ENCODE assay signal across 23 cellular contexts in the genomic region with DNA sequence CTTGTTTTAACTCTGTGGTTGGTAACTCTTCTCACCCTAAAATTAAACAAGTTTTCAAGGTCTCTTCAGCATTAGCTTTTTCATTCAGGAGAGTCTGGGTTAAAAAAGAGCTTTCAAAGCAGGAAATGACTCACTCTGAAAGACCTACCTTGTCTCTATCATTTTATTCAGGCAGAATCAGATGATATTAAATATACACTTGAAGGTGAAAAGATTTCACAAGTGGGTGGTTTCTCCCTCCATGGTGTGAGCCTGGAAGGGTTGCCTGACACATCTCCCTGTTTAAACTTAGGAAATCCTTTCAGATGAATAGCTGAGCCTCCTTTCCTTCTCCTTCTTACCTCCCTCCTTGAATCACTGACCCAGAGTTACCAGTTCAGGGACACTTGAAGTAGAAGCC.
"Had no signal": no experiment of that assay in that cellular context is flagged by ENCODE, and none has a peak within 500 bp of the region (broad histone marks: within the 10 kb centered on the region; RNA-seq: fewer than 3 reads in every experiment).

No MANE protein-coding gene starts in this region.

- H3K27ac ChIP-seq: dorsolateral prefrontal cortex, gastrocnemius medialis, heart left ventricle, neutrophil, pancreas, right lobe of liver, stomach, vagina, WERI-Rb-1 had no signal

- H3K27ac Mint-ChIP-seq: activated naive CD8-positive, alpha-beta T cell; endodermal cell; immature natural killer cell; natural killer cell had no signal

- H3K27me3 Mint-ChIP-seq: activated naive CD8-positive, alpha-beta T cell had no signal

- ATAC-seq: gastrocnemius medialis, heart left ventricle, natural killer cell, pancreas, right lobe of liver had no signal

- H3K36me3 Mint-ChIP-seq: activated naive CD8-positive, alpha-beta T cell; immature natural killer cell had no signal

- DNase-seq: activated CD4-positive, alpha-beta T cell treated with anti-CD3 and anti-CD28 coated beads, Interleukin-2, amount 50 U/mL, for 48 hours; activated gamma-delta T cell; amniotic stem cell; central memory CD4-positive, alpha-beta T cell; dorsolateral prefrontal cortex; endodermal cell; erythroblast; gastrocnemius medialis; heart left ventricle; immature natural killer cell; natural killer cell; pancreas; right lobe of liver; small intestine; stimulated activated CD4-positive, alpha-beta T cell treated with anti-CD3 and anti-CD28 coated beads, Interleukin-15, amount 100 ng/mL, for 24 hours; stimulated activated CD4-positive, alpha-beta T cell treated with anti-CD3 and anti-CD28 coated beads, Interleukin-2, amount 100 ng/mL, for 48 hours; stomach; T-helper 2 cell; trophoblast cell; WERI-Rb-1 had no signal

- H3K4me3 Mint-ChIP-seq: activated naive CD8-positive, alpha-beta T cell; endodermal cell; immature natural killer cell; natural killer cell had no signal

- H3K9me3 Mint-ChIP-seq: endodermal cell had no signal

- H3K4me1 Mint-ChIP-seq: immature natural killer cell, natural killer cell had no signal
